ENCODE assay signal across 21 cellular contexts in the genomic region with DNA sequence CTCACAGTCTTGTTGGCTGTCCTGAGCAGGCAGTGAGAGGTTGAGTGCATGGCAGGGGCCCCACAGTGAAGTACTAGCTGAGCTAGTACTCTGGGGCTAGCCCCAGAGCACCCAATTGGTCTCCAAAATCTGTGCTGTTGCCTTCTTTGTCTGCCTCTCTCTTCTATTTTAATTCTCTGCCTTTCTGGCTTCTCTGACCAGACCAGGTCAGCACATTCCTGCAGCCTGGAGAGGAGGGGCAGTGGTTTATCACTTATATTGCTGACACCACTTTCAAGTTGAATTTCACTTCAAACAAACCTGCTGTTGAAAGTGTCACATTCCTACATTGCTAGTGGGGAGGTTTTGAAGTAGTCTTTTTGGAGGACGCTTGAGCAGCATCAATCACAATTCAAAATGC.
"Had no signal": no experiment of that assay in that cellular context is flagged by ENCODE, and none has a peak within 500 bp of the region (broad histone marks: within the 10 kb centered on the region; RNA-seq: fewer than 3 reads in every experiment).

No MANE protein-coding gene starts in this region.

- H3K36me3 ChIP-seq: gastrocnemius medialis, left ventricle myocardium inferior, lower lobe of right lung, ovary, right lobe of liver, spleen had no signal

- H3K27ac ChIP-seq: dorsolateral prefrontal cortex, gastrocnemius medialis, left ventricle myocardium inferior, lower lobe of right lung, ovary, right lobe of liver, spleen, tibial artery had no signal

- DNase-seq: cortex of kidney; dorsolateral prefrontal cortex; effector CD8-positive, alpha-beta T cell; gastrocnemius medialis; glutamatergic neuron; left ventricle myocardium inferior; lower lobe of right lung; midbrain; ovary; right lobe of liver; spleen; stimulated activated CD4-positive, alpha-beta T cell treated with anti-CD3 and anti-CD28 coated beads, Interleukin-15, amount 100 ng/mL, for 24 hours; stimulated activated CD4-positive, alpha-beta T cell treated with anti-CD3 and anti-CD28 coated beads, Interleukin-1b, Interleukin-23, amount 100 ng/mL, for 48 hours; stimulated activated CD4-positive, alpha-beta T cell treated with anti-CD3 and anti-CD28 coated beads, Interleukin-4, amount 100 ng/mL, for 24 hours; tibial artery had no signal

- H3K4me3 ChIP-seq: dorsolateral prefrontal cortex, gastrocnemius medialis, left ventricle myocardium inferior, lower lobe of right lung, ovary, right lobe of liver, spleen, tibial artery had no signal

- H3K4me3 Mint-ChIP-seq: central memory CD8-positive, alpha-beta T cell; memory B cell; stimulated activated memory B cell treated with anti-CD40 and anti-IgM and Interleukin-4, amounts not matched to agents 10 μg/mL and 1 μg/mL and 100 μg/mL, for 72 hours; stimulated activated naive CD8-positive, alpha-beta T cell treated with anti-CD3 and anti-CD28 coated beads, Interleukin-15, Interleukin-2, amounts not matched to agents 100 ng/mL and 50 ng/mL, for 24 hours had no signal

- H3K27ac Mint-ChIP-seq: memory B cell; progenitor cell of endocrine pancreas; stimulated activated memory B cell treated with anti-CD40 and anti-IgM and Interleukin-4, amounts not matched to agents 10 μg/mL and 1 μg/mL and 100 μg/mL, for 72 hours; stimulated activated naive CD8-positive, alpha-beta T cell treated with anti-CD3 and anti-CD28 coated beads, Interleukin-15, Interleukin-2, amounts not matched to agents 100 ng/mL and 50 ng/mL, for 24 hours had no signal

- H3K27me3 ChIP-seq: gastrocnemius medialis, ovary, right lobe of liver had no signal

- ATAC-seq: esophagus mucosa; gastrocnemius medialis; lower lobe of right lung; right lobe of liver; stimulated activated memory B cell treated with anti-CD40 and anti-IgM and Interleukin-4, amounts not matched to agents 10 μg/mL and 1 μg/mL and 100 μg/mL, for 72 hours had no signal

- H3K4me1 ChIP-seq: gastrocnemius medialis, left ventricle myocardium inferior, lower lobe of right lung, right lobe of liver, spleen, tibial artery had no signal

- H3K4me1 Mint-ChIP-seq: central memory CD8-positive, alpha-beta T cell; memory B cell; stimulated activated memory B cell treated with anti-CD40 and anti-IgM and Interleukin-4, amounts not matched to agents 10 μg/mL and 1 μg/mL and 100 μg/mL, for 72 hours had no signal
